Comparison of ENCODE assay signal across 24 cellular contexts in the genomic region with DNA sequence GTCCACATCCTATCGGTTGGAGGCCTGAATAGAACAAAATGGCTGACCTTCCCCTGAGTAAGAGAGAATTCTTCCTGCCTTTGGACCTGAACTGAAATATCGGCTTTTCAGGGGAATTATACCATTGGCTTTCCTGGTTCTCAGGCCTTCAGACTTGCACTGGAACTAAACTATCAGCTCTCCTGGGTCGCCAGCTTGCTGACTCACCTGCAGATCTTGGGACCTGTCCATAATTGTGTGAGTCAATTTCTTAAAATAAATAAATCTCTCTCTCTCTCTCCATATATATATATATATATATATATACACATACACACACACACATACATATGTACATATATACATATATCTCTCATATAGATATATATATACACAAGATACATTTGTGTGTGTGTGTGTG. TPM values are rescaled to one million over a fixed set of nuclear protein-coding genes. Genes with fewer than 3 reads are reported as not detected.
"Had no signal": no experiment of that assay in that cellular context is flagged by ENCODE, and none has a peak within 500 bp of the region (broad histone marks: within the 10 kb centered on the region; RNA-seq: fewer than 3 reads in every experiment).

No MANE protein-coding gene starts in this region.

- H3K27ac Mint-ChIP-seq: activated CD8-positive, alpha-beta T cell treated with anti-CD3 and anti-CD28 coated beads, Interleukin-2, amount 10 ng/mL, durations not matched to agents 7 days and 5 days; T-helper 1 cell treated with Interleukin-12 subunit alpha and Interleukin-12 subunit beta and Interleukin-4 antibody, amounts not matched to agents 30 μg/mL and 1 μg/mL, for 36 hours; WTC11 had no signal

- DNase-seq: activated CD4-positive, alpha-beta T cell treated with anti-CD3 and anti-CD28 coated beads for 48 hours; activated CD4-positive, alpha-beta T cell treated with anti-CD3 and anti-CD28 coated beads, Interleukin-2, amount 50 U/mL, for 4 hours; activated CD4-positive, CD25-positive, alpha-beta regulatory T cell treated with anti-CD3 and anti-CD28 coated beads, Interleukin-2, amount 50 U/mL, for 72 hours; activated CD8-positive, alpha-beta memory T cell treated with anti-CD3 and anti-CD28 coated beads, Interleukin-2, amount 50 U/mL, for 48 hours; activated CD8-positive, alpha-beta T cell treated with anti-CD3 and anti-CD28 coated beads, Interleukin-2, amount 10 ng/mL, durations not matched to agents 7 days and 5 days; activated naive CD4-positive, alpha-beta T cell treated with anti-CD3 and anti-CD28 coated beads, Interleukin-2, amount 50 U/mL, for 16 hours; activated T-cell treated with anti-CD3 and anti-CD28 coated beads, Interleukin-2, amount 50 U/mL, for 1 hour; aorta; KG1; NCI-H1930; NCI-H2107; NCI-H345; NCI-H510A; NCI-H526 treated with DMSO at 0.1 percent for 48 hours; NCI-H82; NK-92 treated with Interleukin-12 subunit alpha and Interleukin-12 subunit beta, amount 100 ng/mL, for 24 hours; OCI-M1; Peyer's patch; SHP77 treated with DMSO at 0.1 percent for 48 hours; T-helper 9 cell had no signal

- H3K4me1 Mint-ChIP-seq: WTC11 had no signal

- H3K4me3 Mint-ChIP-seq: activated CD8-positive, alpha-beta T cell treated with anti-CD3 and anti-CD28 coated beads, Interleukin-2, amount 10 ng/mL, durations not matched to agents 7 days and 5 days; T-helper 1 cell treated with Interleukin-12 subunit alpha and Interleukin-12 subunit beta and Interleukin-4 antibody, amounts not matched to agents 30 μg/mL and 1 μg/mL, for 36 hours; WTC11 had no signal

- H3K27ac ChIP-seq: cardiac muscle cell, Peyer's patch had no signal

- H3K9me3 ChIP-seq: Peyer's patch had no signal

- H3K27me3 ChIP-seq: cardiac muscle cell, Peyer's patch had no signal

- H3K4me1 ChIP-seq: Peyer's patch had no signal

- ATAC-seq: activated CD8-positive, alpha-beta T cell treated with anti-CD3 and anti-CD28 coated beads, Interleukin-2, amount 10 ng/mL, durations not matched to agents 7 days and 5 days; WTC11 had no signal

- H3K36me3 ChIP-seq: cardiac muscle cell, Peyer's patch had no signal

- H3K9me3 Mint-ChIP-seq: T-helper 1 cell treated with Interleukin-12 subunit alpha and Interleukin-12 subunit beta and Interleukin-4 antibody, amounts not matched to agents 30 μg/mL and 1 μg/mL, for 36 hours had no signal

- H3K36me3 Mint-ChIP-seq: WTC11 had no signal

- H3K4me3 ChIP-seq: cardiac muscle cell, Peyer's patch had no signal

RNA-seq across cellular contexts. Expression of a gene that starts 41.6 kb away (rescaled TPM):
- total RNA-seq: activated CD8-positive, alpha-beta T cell treated with anti-CD3 and anti-CD28 coated beads, Interleukin-2, amount 10 ng/mL, durations not matched to agents 7 days and 5 days; aorta; cardiac muscle cell; LHCN-M2 had no signal
- polyA plus RNA-seq: aorta, cardiac muscle cell had no signal
